ENCODE assay signal across 1 cellular context in genomic region chr7:47539398-47540052, GRCh38.
TF ChIP-seq lines count a peak whose summit lies in the region.

No MANE protein-coding gene starts in this region.

TF ChIP-seq in HepG2, 621 proteins besides CTCF, POLR2A, EP300 and RAD21 (continued from another document and continues in another):
- TF ChIP-seq DRAP1 (CRISPR knock-in tag; IDR thresholded peaks at IDR 0.05) (peak; percentile 84), AGO2 (optimal IDR thresholded peaks at IDR 0.05; ENCODE audit: low read depth, low read length) (no peak), RBFOX2 (IDR thresholded peaks at IDR 0.05; ENCODE audit: low read depth, low read length) (peak; percentile 51), PHF21A (CRISPR knock-in tag; IDR thresholded peaks at IDR 0.05) (peak; percentile 56; the same call in 1 of the 2 replicates), BCL6 (CRISPR knock-in tag; IDR thresholded peaks at IDR 0.05) (peak; percentile 57; the same call in 1 of the 2 replicates), ARNT2 (CRISPR knock-in tag; IDR thresholded peaks at IDR 0.05; ENCODE audit: low read depth) (no peak), ZNF263 (CRISPR knock-in tag; IDR thresholded peaks at IDR 0.05) (peak; percentile 69), ZBTB44 (CRISPR knock-in tag; IDR thresholded peaks at IDR 0.05) (0 out of 2 replicates have a peak, but pooled peaks have one; percentile 33), FOXA3 (CRISPR knock-in tag; IDR thresholded peaks at IDR 0.05) (peak; percentile 17; the same call in 1 of the 2 replicates), ZNF264 (CRISPR knock-in tag; IDR thresholded peaks at IDR 0.05) (0 out of 2 replicates have a peak, but pooled peaks have one; percentile 41), STAG1 (CRISPR knock-in tag; IDR thresholded peaks at IDR 0.05) (no peak), NFIB (CRISPR knock-in tag; IDR thresholded peaks at IDR 0.05; ENCODE audit: borderline replicate concordance) (no peak), BHLHE40 (IDR thresholded peaks at IDR 0.05; ENCODE audit: low read length) (no peak), ZNF468 (CRISPR knock-in tag; IDR thresholded peaks at IDR 0.05) (no peak), LCORL (IDR thresholded peaks at IDR 0.05) (no peak), LCORL (CRISPR knock-in tag; IDR thresholded peaks at IDR 0.05) (peak; percentile 74), ZNF10 (CRISPR knock-in tag; IDR thresholded peaks at IDR 0.05; ENCODE audit: borderline replicate concordance, low read depth) (no peak), MTF2 (CRISPR knock-in tag; IDR thresholded peaks at IDR 0.05; ENCODE audit: borderline replicate concordance) (no peak), TCF7L2 (IDR thresholded peaks at IDR 0.05; ENCODE audit: low read depth, low read length) (no peak), ATF1 (CRISPR knock-in tag; IDR thresholded peaks at IDR 0.05) (no peak), HMGXB3 (CRISPR knock-in tag; IDR thresholded peaks at IDR 0.05; ENCODE audit: borderline replicate concordance) (peak; percentile 92), RXRA (CRISPR knock-in tag; IDR thresholded peaks at IDR 0.05) (peak; percentile 65; the same call in 1 of the 2 replicates), KAT2B (IDR thresholded peaks at IDR 0.05; ENCODE audit: borderline replicate concordance, low read depth, low read length) (no peak), MED1 (CRISPR knock-in tag; IDR thresholded peaks at IDR 0.05) (peak; percentile 73), ZNF556 (CRISPR knock-in tag; IDR thresholded peaks at IDR 0.05; ENCODE audit: borderline replicate concordance) (no peak), MXD4 (CRISPR knock-in tag; IDR thresholded peaks at IDR 0.05) (no peak), ZNF740 (CRISPR knock-in tag; IDR thresholded peaks at IDR 0.05) (no peak), ELF3 (CRISPR knock-in tag; IDR thresholded peaks at IDR 0.05) (peak; percentile 41; the same call in 1 of the 2 replicates), HNF4A (CRISPR knock-in tag; IDR thresholded peaks at IDR 0.05) (peak; percentile 24; the same call in 1 of the 2 replicates), MYPOP (CRISPR knock-in tag; IDR thresholded peaks at IDR 0.05) (peak; percentile 54; the same call in 1 of the 2 replicates), THAP11 (CRISPR knock-in tag; IDR thresholded peaks at IDR 0.05) (0 out of 2 replicates have a peak, but pooled peaks have one; percentile 9), ZNF30 (CRISPR knock-in tag; IDR thresholded peaks at IDR 0.05) (no peak), IRX3 (CRISPR knock-in tag; IDR thresholded peaks at IDR 0.05; ENCODE audit: borderline replicate concordance, low read depth) (no peak), HOXD1 (CRISPR knock-in tag; IDR thresholded peaks at IDR 0.05) (0 out of 2 replicates have a peak, but pooled peaks have one; percentile 28), NONO (IDR thresholded peaks at IDR 0.05) (no peak), NONO (CRISPR knock-in tag; conservative IDR thresholded peaks at IDR 0.05) (0 out of 2 replicates have a peak, but pooled peaks have one; percentile 14), NRL (CRISPR knock-in tag; IDR thresholded peaks at IDR 0.05; ENCODE audit: borderline replicate concordance) (peak; percentile 59; the same call in 1 of the 2 replicates), HOXA3 (CRISPR knock-in tag; IDR thresholded peaks at IDR 0.05) (peak; percentile 59; the same call in 1 of the 2 replicates), GATA4 (IDR thresholded peaks at IDR 0.05; ENCODE audit: borderline replicate concordance, low read depth) (peak; percentile 35; the same call in 1 of the 2 replicates), ZNF451 (CRISPR knock-in tag; IDR thresholded peaks at IDR 0.05) (no peak)
- TF ChIP-seq, protein P1, sequence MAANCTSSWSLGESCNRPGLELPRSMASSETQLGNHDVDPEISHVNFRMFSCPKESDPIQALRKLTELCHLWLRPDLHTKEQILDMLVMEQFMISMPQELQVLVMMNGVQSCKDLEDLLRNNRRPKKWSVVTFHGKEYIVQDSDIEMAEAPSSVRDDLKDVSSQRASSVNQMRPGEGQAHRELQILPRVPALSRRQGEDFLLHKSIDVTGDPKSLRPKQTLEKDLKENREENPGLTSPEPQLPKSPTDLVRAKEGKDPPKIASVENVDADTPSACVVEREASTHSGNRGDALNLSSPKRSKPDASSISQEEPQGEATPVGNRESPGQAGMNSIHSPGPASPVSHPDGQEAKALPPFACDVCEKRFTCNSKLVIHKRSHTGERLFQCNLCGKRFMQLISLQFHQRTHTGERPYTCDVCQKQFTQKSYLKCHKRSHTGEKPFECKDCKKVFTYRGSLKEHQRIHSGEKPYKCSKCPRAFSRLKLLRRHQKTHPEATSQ (CRISPR knock-in tag; IDR thresholded peaks at IDR 0.05; ENCODE audit: borderline replicate concordance) = peak; percentile 34; the same call in 1 of the 2 replicates
- TF ChIP-seq, protein P2, sequence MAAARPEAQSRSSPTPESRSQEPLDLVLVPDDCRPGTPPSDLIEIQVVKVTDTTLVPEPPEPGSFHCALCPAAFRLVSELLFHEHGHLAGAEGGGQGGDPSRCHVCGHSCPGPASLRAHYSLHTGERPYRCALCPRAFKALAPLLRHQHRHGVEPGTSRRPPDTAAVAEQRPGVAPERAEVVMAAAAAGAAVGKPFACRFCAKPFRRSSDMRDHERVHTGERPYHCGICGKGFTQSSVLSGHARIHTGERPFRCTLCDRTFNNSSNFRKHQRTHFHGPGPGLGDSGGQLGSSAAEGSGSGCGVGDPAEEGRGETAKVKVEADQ (CRISPR knock-in tag; IDR thresholded peaks at IDR 0.05; ENCODE audit: borderline replicate concordance) = no peak
- TF ChIP-seq, protein P3, sequence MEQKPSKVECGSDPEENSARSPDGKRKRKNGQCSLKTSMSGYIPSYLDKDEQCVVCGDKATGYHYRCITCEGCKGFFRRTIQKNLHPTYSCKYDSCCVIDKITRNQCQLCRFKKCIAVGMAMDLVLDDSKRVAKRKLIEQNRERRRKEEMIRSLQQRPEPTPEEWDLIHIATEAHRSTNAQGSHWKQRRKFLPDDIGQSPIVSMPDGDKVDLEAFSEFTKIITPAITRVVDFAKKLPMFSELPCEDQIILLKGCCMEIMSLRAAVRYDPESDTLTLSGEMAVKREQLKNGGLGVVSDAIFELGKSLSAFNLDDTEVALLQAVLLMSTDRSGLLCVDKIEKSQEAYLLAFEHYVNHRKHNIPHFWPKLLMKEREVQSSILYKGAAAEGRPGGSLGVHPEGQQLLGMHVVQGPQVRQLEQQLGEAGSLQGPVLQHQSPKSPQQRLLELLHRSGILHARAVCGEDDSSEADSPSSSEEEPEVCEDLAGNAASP (CRISPR knock-in tag; IDR thresholded peaks at IDR 0.05; ENCODE audit: borderline replicate concordance) = peak; percentile 43; the same call in 1 of the 2 replicates
- TF ChIP-seq, protein P4, sequence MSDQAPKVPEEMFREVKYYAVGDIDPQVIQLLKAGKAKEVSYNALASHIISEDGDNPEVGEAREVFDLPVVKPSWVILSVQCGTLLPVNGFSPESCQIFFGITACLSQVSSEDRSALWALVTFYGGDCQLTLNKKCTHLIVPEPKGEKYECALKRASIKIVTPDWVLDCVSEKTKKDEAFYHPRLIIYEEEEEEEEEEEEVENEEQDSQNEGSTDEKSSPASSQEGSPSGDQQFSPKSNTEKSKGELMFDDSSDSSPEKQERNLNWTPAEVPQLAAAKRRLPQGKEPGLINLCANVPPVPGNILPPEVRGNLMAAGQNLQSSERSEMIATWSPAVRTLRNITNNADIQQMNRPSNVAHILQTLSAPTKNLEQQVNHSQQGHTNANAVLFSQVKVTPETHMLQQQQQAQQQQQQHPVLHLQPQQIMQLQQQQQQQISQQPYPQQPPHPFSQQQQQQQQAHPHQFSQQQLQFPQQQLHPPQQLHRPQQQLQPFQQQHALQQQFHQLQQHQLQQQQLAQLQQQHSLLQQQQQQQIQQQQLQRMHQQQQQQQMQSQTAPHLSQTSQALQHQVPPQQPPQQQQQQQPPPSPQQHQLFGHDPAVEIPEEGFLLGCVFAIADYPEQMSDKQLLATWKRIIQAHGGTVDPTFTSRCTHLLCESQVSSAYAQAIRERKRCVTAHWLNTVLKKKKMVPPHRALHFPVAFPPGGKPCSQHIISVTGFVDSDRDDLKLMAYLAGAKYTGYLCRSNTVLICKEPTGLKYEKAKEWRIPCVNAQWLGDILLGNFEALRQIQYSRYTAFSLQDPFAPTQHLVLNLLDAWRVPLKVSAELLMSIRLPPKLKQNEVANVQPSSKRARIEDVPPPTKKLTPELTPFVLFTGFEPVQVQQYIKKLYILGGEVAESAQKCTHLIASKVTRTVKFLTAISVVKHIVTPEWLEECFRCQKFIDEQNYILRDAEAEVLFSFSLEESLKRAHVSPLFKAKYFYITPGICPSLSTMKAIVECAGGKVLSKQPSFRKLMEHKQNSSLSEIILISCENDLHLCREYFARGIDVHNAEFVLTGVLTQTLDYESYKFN (CRISPR knock-in tag; conservative IDR thresholded peaks at IDR 0.05) = peak; percentile 70
- TF ChIP-seq, protein P5, sequence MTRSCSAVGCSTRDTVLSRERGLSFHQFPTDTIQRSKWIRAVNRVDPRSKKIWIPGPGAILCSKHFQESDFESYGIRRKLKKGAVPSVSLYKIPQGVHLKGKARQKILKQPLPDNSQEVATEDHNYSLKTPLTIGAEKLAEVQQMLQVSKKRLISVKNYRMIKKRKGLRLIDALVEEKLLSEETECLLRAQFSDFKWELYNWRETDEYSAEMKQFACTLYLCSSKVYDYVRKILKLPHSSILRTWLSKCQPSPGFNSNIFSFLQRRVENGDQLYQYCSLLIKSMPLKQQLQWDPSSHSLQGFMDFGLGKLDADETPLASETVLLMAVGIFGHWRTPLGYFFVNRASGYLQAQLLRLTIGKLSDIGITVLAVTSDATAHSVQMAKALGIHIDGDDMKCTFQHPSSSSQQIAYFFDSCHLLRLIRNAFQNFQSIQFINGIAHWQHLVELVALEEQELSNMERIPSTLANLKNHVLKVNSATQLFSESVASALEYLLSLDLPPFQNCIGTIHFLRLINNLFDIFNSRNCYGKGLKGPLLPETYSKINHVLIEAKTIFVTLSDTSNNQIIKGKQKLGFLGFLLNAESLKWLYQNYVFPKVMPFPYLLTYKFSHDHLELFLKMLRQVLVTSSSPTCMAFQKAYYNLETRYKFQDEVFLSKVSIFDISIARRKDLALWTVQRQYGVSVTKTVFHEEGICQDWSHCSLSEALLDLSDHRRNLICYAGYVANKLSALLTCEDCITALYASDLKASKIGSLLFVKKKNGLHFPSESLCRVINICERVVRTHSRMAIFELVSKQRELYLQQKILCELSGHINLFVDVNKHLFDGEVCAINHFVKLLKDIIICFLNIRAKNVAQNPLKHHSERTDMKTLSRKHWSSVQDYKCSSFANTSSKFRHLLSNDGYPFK (CRISPR knock-in tag; IDR thresholded peaks at IDR 0.05; ENCODE audit: borderline replicate concordance) = peak; percentile 69; the same call in 1 of the 2 replicates
